18 cellular contexts compared by ENCODE assay signal in genomic region chr20:41087325-41087685, GRCh38. TPM values are rescaled to one million over a fixed set of nuclear protein-coding genes. Genes with fewer than 3 reads are reported as not detected.
DNase-seq lines count a peak whose midpoint lies in the region; ATAC-seq and TF ChIP-seq lines count a peak whose summit lies in the region.
"Had no signal": no experiment of that assay in that cellular context is flagged by ENCODE, and none has a peak within 500 bp of the region (broad histone marks: within the 10 kb centered on the region; RNA-seq: fewer than 3 reads in every experiment).

No MANE protein-coding gene starts in this region.

- H3K36me3 ChIP-seq in right atrium auricular region = peaks cover 32% of the 10 kb centered on the region
- H3K36me3 ChIP-seq: uterus had no signal

- H3K4me3 ChIP-seq in HL-60 (replicated peaks; ENCODE audit: insufficient read depth, low read length) (no peak overlapping the region), right atrium auricular region (no peak overlapping the region)
- H3K4me3 ChIP-seq: BLaER1 treated with 17β-estradiol and CSF1 and Interleukin-3, amounts not matched to agents 10 nM and 100 nM; Peyer's patch; uterus had no signal

- H3K4me1 ChIP-seq in right atrium auricular region = no peaks in the 10 kb centered on the region

- H3K9me3 ChIP-seq in right atrium auricular region = no peaks in the 10 kb centered on the region
- H3K9me3 ChIP-seq: BLaER1 treated with 17β-estradiol and CSF1 and Interleukin-3, amounts not matched to agents 10 nM and 100 nM; Peyer's patch; uterus had no signal

- CTCF ChIA-PET in activated CD4-positive, alpha-beta T cell treated with anti-CD3 and anti-CD28 coated beads for 36 hours (lab: Charles Lee) = interaction anchor here (0.7 to 2.1 kb wide), 4 partner anchors 8 to 124 kb away, joined by 3 to 8 read pairs (median 6); no protein-coding TSS in a partner anchor

- TF ChIP-seq CTCF in HL-60 (IDR thresholded peaks at IDR 0.05; ENCODE audit: insufficient read depth, low read length) (no peak), mesothelial cell of epicardium (IDR thresholded peaks at IDR 0.05; ENCODE audit: unreplicated experiment) (no peak), right atrium auricular region (IDR thresholded peaks at IDR 0.05) (no peak)

- no peak for ATAC-seq in activated CD4-positive, alpha-beta T cell treated with anti-CD3 and anti-CD28 coated beads for 36 hours

- peaks cover 20% of the 10 kb centered on the region for H3K4me1 Mint-ChIP-seq in activated CD4-positive, alpha-beta T cell treated with anti-CD3 and anti-CD28 coated beads for 36 hours
- peaks cover 23% of the 10 kb centered on the region for H3K4me1 Mint-ChIP-seq in activated naive CD8-positive, alpha-beta T cell (ENCODE audit: low read depth)
- H3K4me1 Mint-ChIP-seq in mesothelial cell of epicardium = peaks cover 26% of the 10 kb centered on the region

- H3K27me3 ChIP-seq in HL-60 (ENCODE audit: insufficient read depth, poor library complexity, severe bottlenecking) (no peaks in the 10 kb centered on the region), right atrium auricular region (no peaks in the 10 kb centered on the region)
- H3K27me3 ChIP-seq: BLaER1 treated with 17β-estradiol and CSF1 and Interleukin-3, amounts not matched to agents 10 nM and 100 nM; Peyer's patch; uterus had no signal

- no peaks in the 10 kb centered on the region for H3K9me3 Mint-ChIP-seq in activated CD4-positive, alpha-beta T cell treated with anti-CD3 and anti-CD28 coated beads for 36 hours (ENCODE audit: low read depth)
- H3K9me3 Mint-ChIP-seq in activated naive CD8-positive, alpha-beta T cell (ENCODE audit: low read depth) = no peaks in the 10 kb centered on the region
- no peaks in the 10 kb centered on the region for H3K9me3 Mint-ChIP-seq in mesothelial cell of epicardium

- POLR2A ChIA-PET in activated CD4-positive, alpha-beta T cell treated with anti-CD3 and anti-CD28 coated beads for 36 hours (lab: Charles Lee) = interaction anchor here (0.5 to 0.6 kb wide), 2 partner anchors 10 to 78 kb away, joined by 3 to 6 read pairs; no protein-coding TSS in a partner anchor

- H3K27ac Mint-ChIP-seq in activated CD4-positive, alpha-beta T cell treated with anti-CD3 and anti-CD28 coated beads for 36 hours = peak overlapping the region; percentile 71
- peak overlapping the region; percentile 8 for H3K27ac Mint-ChIP-seq in activated naive CD8-positive, alpha-beta T cell
- H3K27ac Mint-ChIP-seq in mesothelial cell of epicardium = peak overlapping the region; percentile 22

- peak overlapping the region; percentile 19; the same call in 1 of the 2 replicates for H3K27ac ChIP-seq in HL-60 (replicated peaks)
- H3K27ac ChIP-seq in right atrium auricular region = no peak overlapping the region
- H3K27ac ChIP-seq: uterus had no signal

- no peak for DNase-seq in activated CD4-positive, alpha-beta T cell treated with anti-CD3 and anti-CD28 coated beads for 36 hours
- DNase-seq in activated CD4-positive, alpha-beta T cell treated with anti-CD3 and anti-CD28 coated beads for 48 hours = no peak
- DNase-seq in HL-60 (ENCODE audit: low read depth in 1 of 2, low spot score in 1 of 2) (no peak), mesothelial cell of epicardium (ENCODE audit: low spot score in 2 of 2, unreplicated experiment in 2 of 2) (no peak), D341Med (ENCODE audit: low spot score) (no peak), putamen (ENCODE audit: low spot score) (no peak), right atrium auricular region (ENCODE audit: low spot score) (no peak)
- DNase-seq: activated CD4-positive, alpha-beta T cell treated with anti-CD3 and anti-CD28 coated beads for 4 hours; activated T-cell treated with anti-CD3 and anti-CD28 coated beads for 4 hours; HCEC 1CT; IMR-90; midbrain; NCI-H1694; NCI-H82; Peyer's patch; uterus had no signal

- no peak overlapping the region for H3K4me3 Mint-ChIP-seq in activated CD4-positive, alpha-beta T cell treated with anti-CD3 and anti-CD28 coated beads for 36 hours
- H3K4me3 Mint-ChIP-seq in activated naive CD8-positive, alpha-beta T cell = no peak overlapping the region
- no peak overlapping the region for H3K4me3 Mint-ChIP-seq in mesothelial cell of epicardium

- no peaks in the 10 kb centered on the region for H3K27me3 Mint-ChIP-seq in activated CD4-positive, alpha-beta T cell treated with anti-CD3 and anti-CD28 coated beads for 36 hours
- H3K27me3 Mint-ChIP-seq in activated naive CD8-positive, alpha-beta T cell = no peaks in the 10 kb centered on the region
- H3K27me3 Mint-ChIP-seq in mesothelial cell of epicardium (ENCODE audit: low read depth) = no peaks in the 10 kb centered on the region

- intact Hi-C loops in activated CD4-positive, alpha-beta T cell treated with anti-CD3 and anti-CD28 coated beads for 36 hours (cut with DNase I, micrococcal nuclease) = no loop called here

- peaks cover 58% of the 10 kb centered on the region for H3K36me3 Mint-ChIP-seq in activated CD4-positive, alpha-beta T cell treated with anti-CD3 and anti-CD28 coated beads for 36 hours (ENCODE audit: low read depth)
- H3K36me3 Mint-ChIP-seq in activated naive CD8-positive, alpha-beta T cell = peaks cover 9% of the 10 kb centered on the region
- H3K36me3 Mint-ChIP-seq in mesothelial cell of epicardium = peaks cover 56% of the 10 kb centered on the region

RNA-seq across cellular contexts. Expression of gene PLCG1, which starts 50.0 kb away (rescaled TPM):
- total RNA-seq in activated CD4-positive, alpha-beta T cell treated with anti-CD3 and anti-CD28 coated beads for 36 hours = 100 to 1,000 TPM; 185 to 230 TPM
- 286 to 307 TPM (median 301 TPM) in 3 replicates for total RNA-seq in mesothelial cell of epicardium
- total RNA-seq in right atrium auricular region = 10 to 100 TPM; 24.1 to 59.5 TPM

RNA-seq across cellular contexts. Expression of gene TOP1, which starts 58.7 kb away (rescaled TPM):
- 100 to 1,000 TPM; 111 to 124 TPM for total RNA-seq in activated CD4-positive, alpha-beta T cell treated with anti-CD3 and anti-CD28 coated beads for 36 hours
- total RNA-seq in mesothelial cell of epicardium (76.0 to 78.6 TPM (median 76.7 TPM) in 3 replicates), right atrium auricular region (10 to 100 TPM; 19.7 to 21.2 TPM)

Comparison
In these comparisons a context has a peak if more than half of its experiments do, and no peak if none do; other contexts are left out.
1. H3K27ac Mint-ChIP-seq: peak in every context shown above with its lines; median percentile 71 in activated CD4-positive, alpha-beta T cell treated with anti-CD3 and anti-CD28 coated beads for 36 hours; 22 in mesothelial cell of epicardium; 8 in activated naive CD8-positive, alpha-beta T cell.